1 cellular context compared by ENCODE assay signal in the genomic region with DNA sequence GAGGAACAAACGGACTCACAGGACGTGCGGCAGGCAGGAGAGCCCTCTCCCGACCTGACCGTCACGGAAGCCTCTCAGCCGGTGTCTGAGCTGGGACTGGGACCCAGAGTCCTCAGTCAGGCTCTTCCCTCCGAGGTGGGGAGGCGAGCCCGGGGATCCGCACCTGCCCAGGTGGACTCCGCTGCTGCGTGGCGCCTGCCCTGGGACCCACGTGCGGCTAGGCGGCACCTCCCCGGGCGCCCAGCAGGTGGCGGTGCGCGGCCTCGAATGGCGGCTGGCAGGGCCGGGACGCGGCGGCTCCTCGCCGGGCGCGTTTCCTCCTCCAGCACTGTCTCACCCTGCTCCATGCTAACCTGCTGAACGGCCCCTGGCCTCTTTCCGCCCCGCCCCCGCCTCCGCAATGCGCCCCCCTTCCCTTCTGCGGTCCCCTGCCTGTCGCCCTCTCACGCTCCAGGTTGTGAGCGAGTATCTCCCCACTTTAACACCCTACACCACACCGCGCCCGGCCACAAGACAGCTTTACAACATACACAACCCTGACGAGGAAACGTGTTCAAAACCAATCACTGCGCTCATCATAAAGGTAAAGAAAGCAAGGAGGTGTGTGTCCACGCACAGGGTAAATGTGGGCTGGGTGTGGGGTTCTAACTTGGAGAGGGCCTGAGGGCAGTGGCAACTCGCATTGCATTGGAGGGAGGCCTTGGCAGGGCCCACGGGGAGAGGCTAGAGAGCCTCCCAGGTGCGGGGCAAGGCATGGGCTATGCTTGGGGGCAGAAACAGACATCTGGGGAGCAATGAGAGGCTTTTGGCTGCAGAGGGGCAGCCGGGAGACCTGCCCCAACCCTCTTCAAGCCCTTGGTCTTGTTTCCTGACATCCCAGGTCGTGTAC.
TF ChIP-seq lines count a peak whose summit lies in the region.

No MANE protein-coding gene starts in this region.

TF ChIP-seq in H1, 55 proteins besides CTCF, POLR2A, EP300 and RAD21 (continued from another document):
- TF ChIP-seq ASH2L (IDR thresholded peaks at IDR 0.05; ENCODE audit: low read length), result peak; percentile 23
- no peak for TF ChIP-seq CHD2 (IDR thresholded peaks at IDR 0.05; ENCODE audit: low read length)
- no peak for TF ChIP-seq HDAC6 (IDR thresholded peaks at IDR 0.05; ENCODE audit: low read depth, low read length)
- no peak for TF ChIP-seq SP1 (IDR thresholded peaks at IDR 0.05; ENCODE audit: low read depth, low read length)
- peak; percentile 51 for TF ChIP-seq KDM4A (IDR thresholded peaks at IDR 0.05; ENCODE audit: low read depth, low read length, severe bottlenecking)
- TF ChIP-seq TAF1 (IDR thresholded peaks at IDR 0.05; ENCODE audit: low read depth, low read length), result 0 out of 2 replicates have a peak, but pooled peaks have one; percentile 20
- TF ChIP-seq JUN (IDR thresholded peaks at IDR 0.05; ENCODE audit: low read depth, low read length), result no peak
- TF ChIP-seq HDAC2 (IDR thresholded peaks at IDR 0.05; ENCODE audit: borderline replicate concordance in 1 of 2, low read depth in 2 of 2, low read length in 2 of 2), result no peak
- no peak for TF ChIP-seq SIRT6 (IDR thresholded peaks at IDR 0.05; ENCODE audit: low read length)
- TF ChIP-seq, protein P1, sequence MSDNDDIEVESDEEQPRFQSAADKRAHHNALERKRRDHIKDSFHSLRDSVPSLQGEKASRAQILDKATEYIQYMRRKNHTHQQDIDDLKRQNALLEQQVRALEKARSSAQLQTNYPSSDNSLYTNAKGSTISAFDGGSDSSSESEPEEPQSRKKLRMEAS (IDR thresholded peaks at IDR 0.05), result peak; percentile 97
- TF ChIP-seq, protein P2, sequence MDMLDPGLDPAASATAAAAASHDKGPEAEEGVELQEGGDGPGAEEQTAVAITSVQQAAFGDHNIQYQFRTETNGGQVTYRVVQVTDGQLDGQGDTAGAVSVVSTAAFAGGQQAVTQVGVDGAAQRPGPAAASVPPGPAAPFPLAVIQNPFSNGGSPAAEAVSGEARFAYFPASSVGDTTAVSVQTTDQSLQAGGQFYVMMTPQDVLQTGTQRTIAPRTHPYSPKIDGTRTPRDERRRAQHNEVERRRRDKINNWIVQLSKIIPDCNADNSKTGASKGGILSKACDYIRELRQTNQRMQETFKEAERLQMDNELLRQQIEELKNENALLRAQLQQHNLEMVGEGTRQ (IDR thresholded peaks at IDR 0.05; ENCODE audit: low read length), result peak; percentile 50
- no peak for TF ChIP-seq POLR2AphosphoS5 (IDR thresholded peaks at IDR 0.05; ENCODE audit: low read depth, low read length)
- TF ChIP-seq YY1 (IDR thresholded peaks at IDR 0.05; ENCODE audit: low read depth, low read length), result peak; percentile 86
- TF ChIP-seq EZH2 (IDR thresholded peaks at IDR 0.05; ENCODE audit: low read depth, low read length, severe bottlenecking), result no peak
- no peak for TF ChIP-seq NRF1 (IDR thresholded peaks at IDR 0.05; ENCODE audit: low read depth, low read length)
- TF ChIP-seq, protein P3, sequence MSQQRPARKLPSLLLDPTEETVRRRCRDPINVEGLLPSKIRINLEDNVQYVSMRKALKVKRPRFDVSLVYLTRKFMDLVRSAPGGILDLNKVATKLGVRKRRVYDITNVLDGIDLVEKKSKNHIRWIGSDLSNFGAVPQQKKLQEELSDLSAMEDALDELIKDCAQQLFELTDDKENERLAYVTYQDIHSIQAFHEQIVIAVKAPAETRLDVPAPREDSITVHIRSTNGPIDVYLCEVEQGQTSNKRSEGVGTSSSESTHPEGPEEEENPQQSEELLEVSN (IDR thresholded peaks at IDR 0.05), result peak; percentile 62
- TF ChIP-seq SUZ12 (IDR thresholded peaks at IDR 0.05; ENCODE audit: low read length), result no peak
- no peak; a peak in 1 of 4 replicates for TF ChIP-seq SIN3A (conservative IDR thresholded peaks at IDR 0.05 in 1 of 2, IDR thresholded peaks at IDR 0.05 in 1 of 2; ENCODE audit: low read depth in 1 of 2, low read length in 2 of 2)
- peak; percentile 48; the same call in 1 of the 2 replicates for TF ChIP-seq EGR1 (IDR thresholded peaks at IDR 0.05; ENCODE audit: borderline replicate concordance, low read depth, low read length)
- TF ChIP-seq JUND (IDR thresholded peaks at IDR 0.05; ENCODE audit: low read length), result no peak
- peak; percentile 46; the same call in 1 of the 2 replicates for TF ChIP-seq BACH1 (IDR thresholded peaks at IDR 0.05; ENCODE audit: low read length)
- TF ChIP-seq FOSL1 (IDR thresholded peaks at IDR 0.05; ENCODE audit: insufficient read depth, low read depth, low read length), result no peak
- TF ChIP-seq CREB1 (IDR thresholded peaks at IDR 0.05), result peak; percentile 7; the same call in 1 of the 2 replicates
- TF ChIP-seq CTBP2 (IDR thresholded peaks at IDR 0.05; ENCODE audit: borderline replicate concordance, insufficient read depth, insufficient read length, low read length), result no peak
- TF ChIP-seq TBP (IDR thresholded peaks at IDR 0.05; ENCODE audit: low read depth, low read length), result no peak
- no peak for TF ChIP-seq KDM5A (IDR thresholded peaks at IDR 0.05; ENCODE audit: low read length)
- TF ChIP-seq CHD1 (IDR thresholded peaks at IDR 0.05; ENCODE audit: low read depth, low read length), result no peak
- TF ChIP-seq GABPA (IDR thresholded peaks at IDR 0.05; ENCODE audit: borderline replicate concordance, insufficient read depth, low read length), result peak; percentile 77; the same call in 1 of the 2 replicates
- TF ChIP-seq POU5F1 (IDR thresholded peaks at IDR 0.05; ENCODE audit: low read depth, low read length), result no peak
